ENCODE assay signal across 17 cellular contexts in the genomic region with DNA sequence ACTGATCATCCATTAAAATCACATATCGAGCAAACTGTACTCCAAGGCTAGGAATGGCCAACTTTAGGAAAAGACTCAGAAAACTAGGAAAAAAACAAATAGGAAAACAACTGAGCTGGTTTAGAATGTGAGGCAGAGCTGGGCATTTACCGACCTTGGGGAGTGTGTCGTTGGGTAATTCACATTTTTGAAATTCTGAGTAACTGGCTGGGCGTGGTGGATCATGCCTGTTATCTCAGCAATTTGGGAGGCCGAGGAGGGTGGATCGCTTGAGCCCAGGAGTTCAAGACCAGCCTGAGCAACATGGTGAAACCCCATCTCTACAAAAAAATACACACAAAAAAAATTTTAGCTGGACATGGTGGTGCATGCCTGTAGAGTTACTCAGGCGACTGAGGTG.
DNase-seq lines count a peak whose midpoint lies in the region; ATAC-seq and TF ChIP-seq lines count a peak whose summit lies in the region.
"Had no signal": no experiment of that assay in that cellular context is flagged by ENCODE, and none has a peak within 500 bp of the region (broad histone marks: within the 10 kb centered on the region; RNA-seq: fewer than 3 reads in every experiment).

No MANE protein-coding gene starts in this region.

- H3K9me3 ChIP-seq in adipocyte (ENCODE audit: control insufficient read depth, low read length) (no peaks in the 10 kb centered on the region), spleen (no peaks in the 10 kb centered on the region)
- H3K9me3 ChIP-seq: esophagus muscularis mucosa had no signal

- TF ChIP-seq CTCF in spleen (IDR thresholded peaks at IDR 0.05 in 8 of 11, conservative IDR thresholded peaks at IDR 0.05 in 3 of 11) = no peak

- H3K27me3 ChIP-seq in adipocyte (replicated peaks; ENCODE audit: control insufficient read depth, insufficient read depth, low read length) (no peaks in the 10 kb centered on the region), spleen (replicated peaks in 1 of 7) (no peaks in the 10 kb centered on the region)

- H3K4me3 ChIP-seq in adipocyte (ENCODE audit: low read length) (no peak overlapping the region), spleen (no peak overlapping the region)
- H3K4me3 ChIP-seq: esophagus muscularis mucosa had no signal

- ATAC-seq in HG03196 (IDR thresholded peaks at IDR 0.05; ENCODE audit: unreplicated experiment) = no peak
- no peak for ATAC-seq in HG03175 (IDR thresholded peaks at IDR 0.05; ENCODE audit: unreplicated experiment)

- H3K36me3 ChIP-seq in adipocyte (ENCODE audit: control insufficient read depth, insufficient read depth, low read length, severe bottlenecking) (no peaks in the 10 kb centered on the region), spleen (no peaks in the 10 kb centered on the region)
- H3K36me3 ChIP-seq: esophagus muscularis mucosa had no signal

- peak; percentile 5 for DNase-seq in EL
- DNase-seq in adipocyte (ENCODE audit: low read depth) = peak; percentile 15
- peak; percentile 83 for DNase-seq in kidney tubule cell (ENCODE audit: low spot score)
- no peak for DNase-seq in spleen
- no peak for DNase-seq in stimulated activated CD8-positive, alpha-beta memory T cell treated with anti-CD3 and anti-CD28 coated beads, Interleukin-4, amount 100 ng/mL, for 48 hours
- DNase-seq: activated CD4-positive, alpha-beta T cell treated with anti-CD3 and anti-CD28 coated beads, Interleukin-2, amount 50 U/mL, for 1 hour; activated T-cell treated with anti-CD3 and anti-CD28 coated beads, Interleukin-2, amount 50 U/mL, for 24 hours; amniotic stem cell; C1 segment of cervical spinal cord; DMS79 treated with DMSO at 0.1 percent for 48 hours; NCI-H1930; NCI-H748 treated with DMSO at 0.1 percent for 48 hours; nucleus accumbens; T1000 had no signal

- intact Hi-C loops in spleen (cut with DNase I; ENCODE audit: low total_unique reads) = no loop called here

- H3K9ac ChIP-seq in adipocyte (ENCODE audit: low read length) = peak overlapping the region; percentile 22

- H3K27ac ChIP-seq in spleen = peak overlapping the region in 6 of 8 donors; percentile 2 to 83 (median 64)
- H3K27ac ChIP-seq: esophagus muscularis mucosa had no signal

- peaks cover 15% of the 10 kb centered on the region for H3K4me1 ChIP-seq in adipocyte (ENCODE audit: control insufficient read depth, insufficient read depth, low read length)
- H3K4me1 ChIP-seq in spleen = peaks cover 0 to 34% (median 6%) of the 10 kb centered on the region in 6 donors

- TF ChIP-seq POLR2A in spleen (IDR thresholded peaks at IDR 0.05) = no peak

- WGBS in spleen, 5 donors = 49 to 77% (median 66%) methylated on average over 7 of the region's 7 CpGs

Comparison
In these comparisons a context has a peak if more than half of its experiments do, and no peak if none do; other contexts are left out.
1. DNase-seq: peak in EL (single experiment), adipocyte (single experiment) and kidney tubule cell (single experiment); none in spleen (single experiment) and stimulated activated CD8-positive, alpha-beta memory T cell treated with anti-CD3 and anti-CD28 coated beads, Interleukin-4, amount 100 ng/mL, for 48 hours (single experiment).